ENCODE assay signal across 10 cellular contexts in the genomic region with DNA sequence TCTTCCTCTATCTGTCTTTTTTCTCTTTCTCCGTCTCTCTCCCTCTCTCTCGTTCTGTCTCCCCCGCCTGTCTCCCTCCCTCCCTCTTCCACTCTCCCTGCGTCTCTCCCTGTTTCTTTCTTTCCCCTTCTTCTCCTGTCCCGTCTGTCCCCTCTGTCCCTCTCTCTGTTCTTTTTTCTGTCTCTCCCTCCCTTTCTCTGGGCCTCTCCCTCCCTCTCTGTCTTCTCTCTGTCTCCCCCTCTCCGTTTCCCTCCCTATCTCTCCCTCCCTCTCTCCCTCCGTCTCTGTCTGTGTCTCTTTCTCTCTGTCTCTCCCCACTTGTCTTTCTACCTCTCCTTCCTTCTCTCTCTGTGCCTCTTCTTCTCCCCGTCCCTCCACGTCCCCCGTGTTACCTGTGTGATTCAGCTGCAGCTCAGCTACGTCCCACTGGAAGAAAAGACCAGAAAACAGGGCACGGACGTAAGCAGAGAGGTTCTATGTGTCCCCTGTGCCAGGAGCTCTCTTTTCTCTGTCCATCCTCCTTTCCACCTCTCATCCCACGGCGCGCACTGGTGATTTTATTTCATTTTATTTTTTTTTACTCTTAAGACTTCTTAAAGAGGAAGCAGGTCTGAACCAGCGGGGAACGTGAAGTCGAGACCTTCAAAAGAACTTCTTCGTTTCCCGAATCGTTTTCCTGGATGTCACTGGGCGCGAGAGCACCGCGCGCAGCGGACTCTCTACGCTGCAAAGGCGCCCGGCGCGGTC. TPM values are rescaled to one million over a fixed set of nuclear protein-coding genes. Genes with fewer than 3 reads are reported as not detected.
A peak's percentile ranks its signal among the peaks of the same experiment; 100 is the strongest.
DNase-seq lines count a peak whose midpoint lies in the region; TF ChIP-seq lines count a peak whose summit lies in the region.
"Had no signal": no experiment of that assay in that cellular context is flagged by ENCODE, and none has a peak within 500 bp of the region (broad histone marks: within the 10 kb centered on the region; RNA-seq: fewer than 3 reads in every experiment).

No MANE protein-coding gene starts in this region.

- H3K27ac Mint-ChIP-seq in activated naive CD4-positive, alpha-beta T cell treated with anti-CD3 and anti-CD28 coated beads, Interleukin-2, amount 50 U/mL, for 24 hours, result no peak overlapping the region

- peaks cover 65% of the 10 kb centered on the region for H3K4me1 Mint-ChIP-seq in activated naive CD4-positive, alpha-beta T cell treated with anti-CD3 and anti-CD28 coated beads, Interleukin-2, amount 50 U/mL, for 24 hours

- no peaks in the 10 kb centered on the region for H3K36me3 Mint-ChIP-seq in activated naive CD4-positive, alpha-beta T cell treated with anti-CD3 and anti-CD28 coated beads, Interleukin-2, amount 50 U/mL, for 24 hours

- H3F3A ChIP-seq in SU-DHL-6 (ENCODE audit: insufficient read depth), result peaks cover 5% of the 10 kb centered on the region; the same call in 1 of the 2 replicates

- no peak for TF ChIP-seq CTCF in SU-DHL-6 (IDR thresholded peaks at IDR 0.05; ENCODE audit: insufficient read depth, low read length, poor library complexity, severe bottlenecking)
- TF ChIP-seq CTCF in esophagus squamous epithelium (IDR thresholded peaks at IDR 0.05), result no peak
- TF ChIP-seq CTCF in suprapubic skin (IDR thresholded peaks at IDR 0.05), result no peak

- DNase-seq in activated naive CD4-positive, alpha-beta T cell treated with Interleukin-2 at 50 U/mL for 16 hours, result no peak
- DNase-seq in esophagus squamous epithelium (lab: John Stamatoyannopoulos, UW) (no peak), suprapubic skin (ENCODE audit: low spot score in 2 of 2) (no peak), NCI-H748 (lab: John Stamatoyannopoulos, UW; ENCODE audit: unreplicated experiment) (no peak), DMS 273 treated with DMSO at 0.1 percent for 48 hours (lab: John Stamatoyannopoulos, UW) (no peak), COR-L47 (lab: John Stamatoyannopoulos, UW) (no peak)
- DNase-seq: BE2C had no signal

- H3K27ac ChIP-seq in SU-DHL-6 (ENCODE audit: low read depth, low read length), result peak overlapping the region; percentile 45
- peak overlapping the region in 1 of 4 donors; percentile 34 for H3K27ac ChIP-seq in esophagus squamous epithelium
- H3K27ac ChIP-seq in suprapubic skin, result peak overlapping the region; percentile 10

- H2AFZ ChIP-seq in SU-DHL-6 (ENCODE audit: low read depth, low read length, severe bottlenecking), result peak overlapping the region; percentile 10

- intact Hi-C loops in esophagus squamous epithelium (cut with DNase I), result no loop called here

- H3K9ac ChIP-seq in SU-DHL-6 (ENCODE audit: low read length), result peak overlapping the region; percentile 42

- H3K36me3 ChIP-seq in SU-DHL-6 (ENCODE audit: low read length), result no peaks in the 10 kb centered on the region
- no peaks in the 10 kb centered on the region for H3K36me3 ChIP-seq in esophagus squamous epithelium
- H3K36me3 ChIP-seq in suprapubic skin, result no peaks in the 10 kb centered on the region
- H3K36me3 ChIP-seq: BE2C had no signal

- H4K20me1 ChIP-seq in SU-DHL-6 (ENCODE audit: low read depth, low read length), result no peaks in the 10 kb centered on the region

- 2 to 4% methylated on average over 21 of the region's 33 CpGs for WGBS in esophagus squamous epithelium, 2 donors
- 4% methylated on average over 33 of the region's 33 CpGs for WGBS in suprapubic skin

- H3K9me3 Mint-ChIP-seq in activated naive CD4-positive, alpha-beta T cell treated with anti-CD3 and anti-CD28 coated beads, Interleukin-2, amount 50 U/mL, for 24 hours, result no peaks in the 10 kb centered on the region

- no peak for TF ChIP-seq POLR2A in esophagus squamous epithelium (IDR thresholded peaks at IDR 0.05)
- no peak for TF ChIP-seq POLR2A in suprapubic skin (IDR thresholded peaks at IDR 0.05)

- H3K9me3 ChIP-seq in SU-DHL-6 (ENCODE audit: insufficient read depth, low read length) (no peaks in the 10 kb centered on the region), esophagus squamous epithelium (no peaks in the 10 kb centered on the region), suprapubic skin (no peaks in the 10 kb centered on the region)
- H3K9me3 ChIP-seq: BE2C had no signal

- peaks cover 53% of the 10 kb centered on the region for H3K27me3 Mint-ChIP-seq in activated naive CD4-positive, alpha-beta T cell treated with anti-CD3 and anti-CD28 coated beads, Interleukin-2, amount 50 U/mL, for 24 hours

- TF ChIP-seq EP300 in suprapubic skin (IDR thresholded peaks at IDR 0.05), result no peak

- H3K4me3 Mint-ChIP-seq in activated naive CD4-positive, alpha-beta T cell treated with anti-CD3 and anti-CD28 coated beads, Interleukin-2, amount 50 U/mL, for 24 hours, result peak overlapping the region; percentile 37

- H3K4me2 ChIP-seq in SU-DHL-6 (ENCODE audit: low read depth, low read length, poor library complexity, severe bottlenecking), result peak overlapping the region; percentile 66

- H3K4me1 ChIP-seq in esophagus squamous epithelium, result peaks cover 11 to 47% (median 24%) of the 10 kb centered on the region in 3 donors
- H3K4me1 ChIP-seq in suprapubic skin, result peaks cover 43% of the 10 kb centered on the region
- H3K4me1 ChIP-seq: BE2C had no signal

- no peaks in the 10 kb centered on the region for H3K9me2 ChIP-seq in SU-DHL-6 (replicated peaks; ENCODE audit: insufficient read depth, low read length)

- no peaks in the 10 kb centered on the region for H3K27me3 ChIP-seq in SU-DHL-6 (ENCODE audit: low read length)
- H3K27me3 ChIP-seq in esophagus squamous epithelium, result peaks cover 11 to 96% (median 32%) of the 10 kb centered on the region in 4 donors
- H3K27me3 ChIP-seq in suprapubic skin, result peaks cover 92% of the 10 kb centered on the region

- H3K79me2 ChIP-seq in SU-DHL-6 (ENCODE audit: insufficient read depth, low read length), result no peaks in the 10 kb centered on the region

- peak overlapping the region; percentile 33 for H3K4me3 ChIP-seq in SU-DHL-6 (ENCODE audit: insufficient read depth, low read length, poor library complexity, severe bottlenecking)
- peak overlapping the region in 3 of 4 donors; percentile 6 to 56 (median 30) for H3K4me3 ChIP-seq in esophagus squamous epithelium
- H3K4me3 ChIP-seq in suprapubic skin, result peak overlapping the region; percentile 40

RNA-seq across cellular contexts. Expression of a gene that starts 1.1 kb away (rescaled TPM):
- total RNA-seq in esophagus squamous epithelium (1 to 10 TPM in 1 of 4 donors, not detected in 3; 4.0 TPM), suprapubic skin (under 1 TPM in 1 of 4 donors, not detected in 3; 0.97 TPM)
- total RNA-seq: esophagus mucosa had no signal

RNA-seq across cellular contexts. Expression of a gene that starts 59.1 kb away (rescaled TPM):
- total RNA-seq in esophagus squamous epithelium, result 10 to 100 TPM in 3 of 4 donors, 1 to 10 TPM in 1; 6.3 to 21.6 (median 17.8) TPM
- total RNA-seq in suprapubic skin, result 1 to 10 TPM; 1.0 to 2.9 (median 1.7) TPM
